ENCODE assay signal across 8 cellular contexts in genomic region chr13:94548382-94549240, GRCh38. TPM values are rescaled to one million over a fixed set of nuclear protein-coding genes. Genes with fewer than 3 reads are reported as not detected.
A peak's percentile ranks its signal among the peaks of the same experiment; 100 is the strongest.
DNase-seq lines count a peak whose midpoint lies in the region; ATAC-seq and TF ChIP-seq lines count a peak whose summit lies in the region.

No MANE protein-coding gene starts in this region.

- peak overlapping the region; percentile 86 to 89 for H3K4me3 ChIP-seq in muscle layer of duodenum (ENCODE audit: low read depth in 1 of 2, low read length in 2 of 2)

- no peak for TF ChIP-seq POLR2A in erythroblast (IDR thresholded peaks at IDR 0.05; ENCODE audit: low read length)

- H3K9me3 ChIP-seq in muscle layer of duodenum (ENCODE audit: control insufficient read depth in 1 of 2, low read length in 2 of 2), result no peaks in the 10 kb centered on the region

- H3K27me3 ChIP-seq in muscle layer of duodenum (ENCODE audit: low read depth, low read length), result no peaks in the 10 kb centered on the region

- H3K36me3 ChIP-seq in muscle layer of duodenum (ENCODE audit: control insufficient read depth in 1 of 2, insufficient read depth in 2 of 2, low read length in 2 of 2), result no peaks in the 10 kb centered on the region

- ATAC-seq in HG02623 (IDR thresholded peaks at IDR 0.05; ENCODE audit: unreplicated experiment), result peak; percentile 43

- H3K4me1 ChIP-seq in muscle layer of duodenum (ENCODE audit: control insufficient read depth in 1 of 2, insufficient read depth in 2 of 2, low read length in 2 of 2), result peaks cover 6 to 11% of the 10 kb centered on the region in 2 donors

- DNase-seq in activated gamma-delta T cell treated with Interleukin-2 at 50 U/mL for 16 hours (peak; percentile 39), activated gamma-delta T cell (lab: John Stamatoyannopoulos, UW) (no peak), NCI-H1092 treated with DMSO at 0.1 percent for 48 hours (lab: John Stamatoyannopoulos, UW) (peak; percentile 95), erythroblast (lab: John Stamatoyannopoulos, UW) (peak; percentile 68 to 79)
- peak; percentile 57 for DNase-seq in activated CD4-positive, alpha-beta T cell treated with anti-CD3 and anti-CD28 coated beads for 48 hours

- H3K27ac ChIP-seq in muscle layer of duodenum (ENCODE audit: low read length) (peak overlapping the region; percentile 93), temporal lobe (ENCODE audit: low read depth, low read length) (peak overlapping the region; percentile 95)

RNA-seq across cellular contexts. Expression of gene TGDS, which starts 47.3 kb away (rescaled TPM):
- total RNA-seq in temporal lobe, result 4.4 TPM

RNA-seq across cellular contexts. Expression of gene GPR180, which starts 53.0 kb away (rescaled TPM):
- total RNA-seq in temporal lobe, result 7.6 TPM
